Comparison of ENCODE assay signal across 28 cellular contexts in genomic region chr5:135058326-135058725, GRCh38. TPM values are rescaled to one million over a fixed set of nuclear protein-coding genes. Genes with fewer than 3 reads are reported as not detected.
"Had no signal": no experiment of that assay in that cellular context is flagged by ENCODE, and none has a peak within 500 bp of the region (broad histone marks: within the 10 kb centered on the region; RNA-seq: fewer than 3 reads in every experiment).

No MANE protein-coding gene starts in this region.

- H3K27ac Mint-ChIP-seq: activated B cell treated with CpG ODN at 0.5 μM for 24 hours; activated CD4-positive, alpha-beta T cell treated with anti-CD3 and anti-CD28 coated beads for 36 hours; activated naive CD4-positive, alpha-beta T cell treated with anti-CD3 and anti-CD28 coated beads, Interleukin-2, amount 50 U/mL, for 72 hours; activated T-cell treated with anti-CD3 and anti-CD28 coated beads, Interleukin-2, amount 50 U/mL, for 24 hours; activated T-helper 17 cell treated with anti-CD3 and anti-CD28 coated beads, Interleukin-2, amount 50 U/mL, for 72 hours; effector memory CD8-positive, alpha-beta T cell; neural progenitor cell; progenitor cell of endocrine pancreas; T-helper 1 cell treated with Interleukin-12 subunit alpha and Interleukin-12 subunit beta and Interleukin-4 antibody, amounts not matched to agents 30 μg/mL and 1 μg/mL, for 36 hours had no signal

- H3K36me3 Mint-ChIP-seq: activated naive CD4-positive, alpha-beta T cell treated with anti-CD3 and anti-CD28 coated beads, Interleukin-2, amount 50 U/mL, for 72 hours; neural progenitor cell had no signal

- H3K4me1 Mint-ChIP-seq: activated CD4-positive, alpha-beta T cell treated with anti-CD3 and anti-CD28 coated beads for 36 hours; activated T-helper 17 cell treated with anti-CD3 and anti-CD28 coated beads, Interleukin-2, amount 50 U/mL, for 72 hours had no signal

- H2AFZ ChIP-seq: neural progenitor cell had no signal

- H3K4me3 Mint-ChIP-seq: activated B cell treated with CpG ODN at 0.5 μM for 24 hours; activated CD4-positive, alpha-beta T cell treated with anti-CD3 and anti-CD28 coated beads for 36 hours; activated T-cell treated with anti-CD3 and anti-CD28 coated beads, Interleukin-2, amount 50 U/mL, for 24 hours; activated T-helper 17 cell treated with anti-CD3 and anti-CD28 coated beads, Interleukin-2, amount 50 U/mL, for 72 hours; effector memory CD8-positive, alpha-beta T cell; neural progenitor cell; T-helper 1 cell treated with Interleukin-12 subunit alpha and Interleukin-12 subunit beta and Interleukin-4 antibody, amounts not matched to agents 30 μg/mL and 1 μg/mL, for 36 hours had no signal

- H3K4me1 ChIP-seq: neural progenitor cell, upper lobe of right lung had no signal

- H3K27ac ChIP-seq: ascending aorta, brain microvascular endothelial cell, dorsolateral prefrontal cortex, neural progenitor cell, thoracic aorta, upper lobe of right lung had no signal

- H3K9me3 ChIP-seq: ascending aorta, mucosa of descending colon, thoracic aorta, upper lobe of right lung had no signal

- ATAC-seq: activated CD4-positive, alpha-beta T cell treated with anti-CD3 and anti-CD28 coated beads for 36 hours; activated naive CD4-positive, alpha-beta T cell treated with anti-CD3 and anti-CD28 coated beads, Interleukin-2, amount 50 U/mL, for 72 hours; activated T-helper 17 cell treated with anti-CD3 and anti-CD28 coated beads, Interleukin-2, amount 50 U/mL, for 72 hours; effector memory CD8-positive, alpha-beta T cell; esophagus mucosa; left colon; mucosa of descending colon; upper lobe of right lung had no signal

- H3K9ac ChIP-seq: neural progenitor cell had no signal

- H3K36me3 ChIP-seq: ascending aorta, brain microvascular endothelial cell, neural progenitor cell, thoracic aorta, upper lobe of right lung had no signal

- H3K9me3 Mint-ChIP-seq: activated B cell treated with CpG ODN at 0.5 μM for 24 hours; activated naive CD4-positive, alpha-beta T cell treated with anti-CD3 and anti-CD28 coated beads, Interleukin-2, amount 50 U/mL, for 72 hours; activated T-cell treated with anti-CD3 and anti-CD28 coated beads, Interleukin-2, amount 50 U/mL, for 24 hours; activated T-helper 17 cell treated with anti-CD3 and anti-CD28 coated beads, Interleukin-2, amount 50 U/mL, for 72 hours; effector memory CD8-positive, alpha-beta T cell; neural progenitor cell; T-helper 1 cell treated with Interleukin-12 subunit alpha and Interleukin-12 subunit beta and Interleukin-4 antibody, amounts not matched to agents 30 μg/mL and 1 μg/mL, for 36 hours had no signal

- H3K4me2 ChIP-seq: neural progenitor cell had no signal

- H3K27me3 ChIP-seq: ascending aorta had no signal

- DNase-seq: activated B cell treated with CpG ODN at 0.5 μM for 24 hours; activated CD4-positive, alpha-beta T cell treated with anti-CD3 and anti-CD28 coated beads for 36 hours; activated CD4-positive, alpha-beta T cell treated with anti-CD3 and anti-CD28 coated beads, Interleukin-2, amount 50 U/mL, for 4 hours; activated CD8-positive, alpha-beta memory T cell treated with anti-CD3 and anti-CD28 coated beads for 24 hours; activated CD8-positive, alpha-beta memory T cell treated with anti-CD3 and anti-CD28 coated beads, Interleukin-2, amount 50 U/mL, for 4 hours; activated T-cell treated with anti-CD3 and anti-CD28 coated beads, Interleukin-2, amount 50 U/mL, for 24 hours; brain microvascular endothelial cell; caudate nucleus; effector memory CD8-positive, alpha-beta T cell; hippocampal formation; left colon; mesenchymal stem cell; mucosa of descending colon; retina; stimulated activated CD4-positive, alpha-beta T cell treated with anti-CD3 and anti-CD28 coated beads, Interleukin-4, amount 100 ng/mL, for 1 hour; stimulated activated naive CD4-positive, alpha-beta T cell treated with Interleukin-2 at 50 U/mL for 16 hours; T1000; upper lobe of right lung had no signal

- H3K4me3 ChIP-seq: ascending aorta, dorsolateral prefrontal cortex, mucosa of descending colon, neural progenitor cell, thoracic aorta, upper lobe of right lung had no signal

RNA-seq across cellular contexts. Expression of gene PITX1, which starts 24.3 kb away (rescaled TPM):
- total RNA-seq: activated B cell treated with CpG ODN at 0.5 μM for 24 hours; activated T-helper 17 cell treated with anti-CD3 and anti-CD28 coated beads, Interleukin-2, amount 50 U/mL, for 72 hours; frontal cortex; thoracic aorta; upper lobe of right lung had no signal
